8 cellular contexts compared by ENCODE assay signal in genomic region chr5:132370241-132370820, GRCh38. TPM values are rescaled to one million over a fixed set of nuclear protein-coding genes. Genes with fewer than 3 reads are reported as not detected.
A peak's percentile ranks its signal among the peaks of the same experiment; 100 is the strongest.
DNase-seq lines count a peak whose midpoint lies in the region; ATAC-seq, FAIRE-seq and TF ChIP-seq lines count a peak whose summit lies in the region.

No MANE protein-coding gene starts in this region.

- no peaks in the 10 kb centered on the region for H3K27me3 Mint-ChIP-seq in natural killer cell treated with Interleukin-12 subunit alpha and Interleukin-12 subunit beta and Interleukin-15 and Interleukin-18, amount 100 ng/mL, for 72 hours

- POLR2A ChIA-PET in BJ (lab: Charles Lee), result interaction anchor here (0.6 kb wide), 1 partner anchor 132 kb away, joined by 3 read pairs; no protein-coding TSS in a partner anchor
- POLR2A ChIA-PET in endothelial cell of umbilical vein (lab: Charles Lee), result interaction anchor here (2.1 kb wide), 1 partner anchor 76 kb away, joined by 7 read pairs; the partner anchor contains the start of gene SLC22A4

- H3K27me3 ChIP-seq in BJ (ENCODE audit: control insufficient read depth, insufficient read depth, low read length) (no peaks in the 10 kb centered on the region), NT2/D1 (ENCODE audit: insufficient read depth, insufficient read length) (peaks cover 22% of the 10 kb centered on the region), endothelial cell of umbilical vein (ENCODE audit: control insufficient read depth in 2 of 2, insufficient read depth in 2 of 2, low read length in 2 of 2) (no peaks in the 10 kb centered on the region)

- ATAC-seq in natural killer cell treated with Interleukin-12 subunit alpha and Interleukin-12 subunit beta and Interleukin-15 and Interleukin-18, amount 100 ng/mL, for 72 hours, result no peak
- ATAC-seq in GM18861 (IDR thresholded peaks at IDR 0.05; ENCODE audit: unreplicated experiment), result no peak
- no peak for ATAC-seq in GM18498 (IDR thresholded peaks at IDR 0.05; ENCODE audit: unreplicated experiment)

- H3K9ac ChIP-seq in NT2/D1 (ENCODE audit: insufficient read length, low read depth) (peak overlapping the region; percentile 74), endothelial cell of umbilical vein (replicated peaks; ENCODE audit: extremely low read depth, insufficient read depth, low read length) (no peak overlapping the region)

- no peaks in the 10 kb centered on the region for H3K79me2 ChIP-seq in endothelial cell of umbilical vein (ENCODE audit: control insufficient read depth, insufficient read depth, low read length)

- TF ChIP-seq CTCF in BJ (IDR thresholded peaks at IDR 0.05; ENCODE audit: insufficient read depth, low read depth, low read length) (no peak), endothelial cell of umbilical vein (IDR thresholded peaks at IDR 0.05; ENCODE audit: extremely low read depth in 1 of 2, insufficient read depth in 1 of 2, low read depth in 1 of 2, low read length in 2 of 2) (no peak)

- no TSS peak for BruUV-seq in endothelial cell of umbilical vein (replicated peaks; lab: Mats Ljungman, UMichigan)

- H3K9me3 ChIP-seq in NT2/D1 (ENCODE audit: insufficient read depth, low read length) (no peaks in the 10 kb centered on the region), endothelial cell of umbilical vein (replicated peaks; ENCODE audit: control insufficient read depth, insufficient read depth, low read length) (no peaks in the 10 kb centered on the region)

- H3K4me3 ChIP-seq in BJ (ENCODE audit: low read depth, low read length) (peak overlapping the region; percentile 59), NT2/D1 (ENCODE audit: insufficient read length, low read depth) (peak overlapping the region; percentile 57), endothelial cell of umbilical vein (replicated peaks in 1 of 3; ENCODE audit: insufficient read depth in 1 of 3, low read depth in 1 of 3, low read length in 3 of 3) (peak overlapping the region in 2 of 3 experiments; percentile 61)

- no peaks in the 10 kb centered on the region for H3K36me3 ChIP-seq in BJ (ENCODE audit: control insufficient read depth, insufficient read depth, low read length)
- no peaks in the 10 kb centered on the region for H3K36me3 ChIP-seq in NT2/D1 (ENCODE audit: insufficient read depth, insufficient read length, low read length)
- no peaks in the 10 kb centered on the region for H3K36me3 ChIP-seq in endothelial cell of umbilical vein (ENCODE audit: control insufficient read depth in 2 of 2, extremely low read depth in 1 of 2, insufficient read depth in 2 of 2, low read length in 2 of 2)

- H3K4me1 ChIP-seq in NT2/D1 (ENCODE audit: insufficient read depth, insufficient read length), result peaks cover 2% of the 10 kb centered on the region
- H3K4me1 ChIP-seq in endothelial cell of umbilical vein (ENCODE audit: control insufficient read depth, extremely low read depth, insufficient read depth, low read length), result peaks cover 5% of the 10 kb centered on the region

- no peaks in the 10 kb centered on the region for H3K9me1 ChIP-seq in endothelial cell of umbilical vein (replicated peaks; ENCODE audit: control insufficient read depth, extremely low read depth, insufficient read depth, low read length)

- no peaks in the 10 kb centered on the region for H3K9me3 Mint-ChIP-seq in natural killer cell treated with Interleukin-12 subunit alpha and Interleukin-12 subunit beta and Interleukin-15 and Interleukin-18, amount 100 ng/mL, for 72 hours

- no peak overlapping the region for H3K27ac ChIP-seq in endothelial cell of umbilical vein (ENCODE audit: insufficient read depth, low read depth, low read length)

- H3K27ac Mint-ChIP-seq in natural killer cell treated with Interleukin-12 subunit alpha and Interleukin-12 subunit beta and Interleukin-15 and Interleukin-18, amount 100 ng/mL, for 72 hours, result peak overlapping the region; percentile 57 to 79

- peak overlapping the region; percentile 81 for H3K4me3 Mint-ChIP-seq in natural killer cell treated with Interleukin-12 subunit alpha and Interleukin-12 subunit beta and Interleukin-15 and Interleukin-18, amount 100 ng/mL, for 72 hours

- DNase-seq in BJ (ENCODE audit: low read depth) (no peak), NT2/D1 (ENCODE audit: low read depth, low spot score) (no peak), endothelial cell of umbilical vein (ENCODE audit: low read depth, low spot score) (no peak), COR-L47 (lab: John Stamatoyannopoulos, UW) (no peak), epidermal melanocyte (ENCODE audit: insufficient read length, low spot score) (no peak)
- no peak for DNase-seq in natural killer cell treated with Interleukin-12 subunit alpha and Interleukin-12 subunit beta and Interleukin-15 and Interleukin-18, amount 100 ng/mL, for 72 hours (ENCODE audit: low spot score)

- dilution Hi-C loops in endothelial cell of umbilical vein (cut with MboI; ENCODE audit: extremely low pct_ligation_motif_present, low sequenced_read_pairs), result no loop called here

- H2AFZ ChIP-seq in endothelial cell of umbilical vein (ENCODE audit: low read depth, low read length), result peak overlapping the region; percentile 91

- peak overlapping the region; percentile 85 for H3K4me2 ChIP-seq in endothelial cell of umbilical vein (ENCODE audit: insufficient read depth, low read length)

- CTCF ChIA-PET in BJ (lab: Yijun Ruan, JAX), result interaction anchor here (0.8 to 2.0 kb wide), 5 partner anchors 38 to 132 kb away, joined by 3 to 5 read pairs (median 4); partner anchors contain the start of gene SLC22A4
- CTCF ChIA-PET in endothelial cell of umbilical vein (lab: Charles Lee), result interaction anchor here (1.8 to 3.3 kb wide), 3 partner anchors 76 to 190 kb away, joined by 8 to 23 read pairs (median 15); partner anchors contain the start of gene SLC22A4

- no peak for TF ChIP-seq POLR2A in endothelial cell of umbilical vein (IDR thresholded peaks at IDR 0.05; ENCODE audit: low read depth, low read length)

- no peak for FAIRE-seq in endothelial cell of umbilical vein (lab: Jason Lieb, UNC)

- intact Hi-C loops in endothelial cell of umbilical vein (cut with micrococcal nuclease), result no loop called here

- H3K36me3 Mint-ChIP-seq in natural killer cell treated with Interleukin-12 subunit alpha and Interleukin-12 subunit beta and Interleukin-15 and Interleukin-18, amount 100 ng/mL, for 72 hours, result no peaks in the 10 kb centered on the region

- H3K4me1 Mint-ChIP-seq in natural killer cell treated with Interleukin-12 subunit alpha and Interleukin-12 subunit beta and Interleukin-15 and Interleukin-18, amount 100 ng/mL, for 72 hours (ENCODE audit: low read depth in 2 of 2), result peaks cover 15 to 19% of the 10 kb centered on the region in 2 donors

- no peaks in the 10 kb centered on the region for H4K20me1 ChIP-seq in endothelial cell of umbilical vein (replicated peaks; ENCODE audit: control insufficient read depth, extremely low read depth, insufficient read depth, low read length)

TF ChIP-seq in endothelial cell of umbilical vein, 7 proteins besides CTCF, POLR2A, EP300 and RAD21:
- TF ChIP-seq EZH2 (IDR thresholded peaks at IDR 0.05; ENCODE audit: borderline replicate concordance, low read depth, low read length, severe bottlenecking) (no peak), MYC (IDR thresholded peaks at IDR 0.05; ENCODE audit: low read depth, low read length) (no peak), POLR2AphosphoS5 (IDR thresholded peaks at IDR 0.05; ENCODE audit: insufficient read depth, low read depth, low read length) (no peak), GATA2 (IDR thresholded peaks at IDR 0.05; ENCODE audit: insufficient read depth, insufficient read length, low read depth, low read length) (no peak), MAX (IDR thresholded peaks at IDR 0.05; ENCODE audit: insufficient read depth, insufficient read length) (no peak), JUN (IDR thresholded peaks at IDR 0.05; ENCODE audit: borderline replicate concordance, insufficient read depth, insufficient read length, low read depth) (no peak), FOS (IDR thresholded peaks at IDR 0.05; ENCODE audit: borderline replicate concordance, insufficient read depth, low read length) (no peak)

RNA-seq across cellular contexts. Expression of gene SLC22A5, which starts 0.8 kb away (rescaled TPM):
- polyA plus RNA-seq in BJ (2011; rRNA removed) (9.3 and 13.8 TPM in 2 replicates), endothelial cell of umbilical vein (9.3 and 10.1 TPM in 2 replicates)
- polyA minus RNA-seq in BJ (2011; rRNA and poly(A)+ RNA removed), result 7.4 and 18.1 TPM in 2 replicates
- total RNA-seq in endothelial cell of umbilical vein, result 3.6 and 3.8 TPM in 2 replicates
- 5.3 and 5.4 TPM in 2 replicates for polyA plus RNA-seq in endothelial cell of umbilical vein (2011; cell fraction: cytosol; rRNA removed)
- polyA plus RNA-seq in endothelial cell of umbilical vein (2011; cell fraction: nucleus; rRNA removed), result 10.4 and 10.8 TPM in 2 replicates
- 2.2 and 3.6 TPM in 2 replicates for polyA plus RNA-seq in endothelial cell of umbilical vein (2012)
- polyA minus RNA-seq in endothelial cell of umbilical vein, result 19.7 and 21.4 TPM in 2 replicates
- 27.1 TPM for polyA minus RNA-seq in endothelial cell of umbilical vein (2011; cell fraction: cytosol; rRNA and poly(A)+ RNA removed)
- polyA minus RNA-seq in endothelial cell of umbilical vein (2011; cell fraction: nucleus; rRNA and poly(A)+ RNA removed), result 5.4 and 6.3 TPM in 2 replicates
- 1 to 10 TPM; 3.5 to 6.4 TPM for total RNA-seq in natural killer cell treated with Interleukin-12 subunit alpha and Interleukin-12 subunit beta and Interleukin-15 and Interleukin-18, amount 100 ng/mL, for 72 hours
